Comparison of ENCODE assay signal across 15 cellular contexts in the genomic region with DNA sequence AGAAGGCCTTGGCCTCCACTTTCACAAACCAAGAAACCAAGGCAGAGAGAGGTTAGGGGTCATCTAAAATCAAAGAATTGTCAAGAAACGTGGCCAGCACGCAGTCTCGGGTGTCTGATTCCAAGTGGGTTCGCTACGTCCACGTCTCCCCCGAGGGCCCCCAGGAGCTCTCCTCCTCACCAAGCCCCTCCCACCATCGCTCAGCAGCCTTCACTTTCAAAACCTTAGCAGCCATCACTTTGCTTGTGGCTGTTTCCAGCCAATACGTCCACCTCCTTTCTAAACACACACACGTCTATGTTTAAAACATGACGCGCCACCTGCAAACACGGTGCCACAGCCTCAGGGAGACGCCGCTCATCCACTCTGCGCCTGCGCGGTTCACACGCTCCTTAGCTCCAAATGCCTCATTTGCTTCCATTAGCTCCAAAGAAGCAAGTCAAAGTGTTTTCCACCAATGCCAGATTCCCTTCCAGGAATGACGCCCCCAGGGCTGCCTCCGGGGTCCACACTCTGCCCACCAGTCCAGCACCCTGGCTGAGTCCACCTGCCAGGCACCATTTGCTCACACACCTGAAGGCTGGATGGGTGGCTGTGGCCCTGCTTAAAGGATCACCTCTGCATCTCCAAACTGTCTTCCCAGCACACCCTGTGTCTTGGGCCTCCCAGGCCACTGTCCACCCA. TPM values are rescaled to one million over a fixed set of nuclear protein-coding genes. Genes with fewer than 3 reads are reported as not detected.
A peak's percentile ranks its signal among the peaks of the same experiment; 100 is the strongest.
DNase-seq lines count a peak whose midpoint lies in the region; ATAC-seq and TF ChIP-seq lines count a peak whose summit lies in the region.
"Had no signal": no experiment of that assay in that cellular context is flagged by ENCODE, and none has a peak within 500 bp of the region (broad histone marks: within the 10 kb centered on the region; RNA-seq: fewer than 3 reads in every experiment).

No MANE protein-coding gene starts in this region.

- no peak overlapping the region for H3K4me2 ChIP-seq in OCI-LY7 (ENCODE audit: low read length)

- no peak for TF ChIP-seq CTCF in left ventricle myocardium inferior (IDR thresholded peaks at IDR 0.05; ENCODE audit: borderline replicate concordance)
- TF ChIP-seq CTCF in activated CD8-positive, alpha-beta T cell treated with anti-CD3 and anti-CD28 coated beads for 36 hours (IDR thresholded peaks at IDR 0.05) = no peak
- TF ChIP-seq CTCF in OCI-LY7 (conservative IDR thresholded peaks at IDR 0.05; ENCODE audit: low read length) = no peak

- DNase-seq in left ventricle myocardium inferior = no peak
- no peak for DNase-seq in left ventricle myocardium superior
- DNase-seq in activated CD8-positive, alpha-beta T cell treated with anti-CD3 and anti-CD28 coated beads for 36 hours = peak; percentile 57
- peak; percentile 50 to 66 (median 61) for DNase-seq in immature natural killer cell
- no peak for DNase-seq in stimulated activated naive B cell treated with anti-CD40 and anti-IgM and Interleukin-4, amounts not matched to agents 10 μg/mL and 1 μg/mL and 100 μg/mL, for 72 hours
- DNase-seq in SHP77 treated with DMSO at 0.1 percent for 48 hours (lab: John Stamatoyannopoulos, UW) = no peak
- DNase-seq in OCI-LY7 (ENCODE audit: low spot score) = no peak
- no peak for DNase-seq in NCI-H1417 treated with DMSO at 0.1 percent for 48 hours (lab: John Stamatoyannopoulos, UW)
- DNase-seq: BE2C; GF-D8; HCEC 1CT; stimulated activated CD4-positive, alpha-beta T cell treated with anti-CD3 and anti-CD28 coated beads, Interleukin-4, amount 100 ng/mL, for 24 hours had no signal

- no peak overlapping the region for H3K4me3 ChIP-seq in left ventricle myocardium inferior
- H3K4me3 ChIP-seq in OCI-LY7 (ENCODE audit: low read depth, low read length, poor library complexity, severe bottlenecking) = no peak overlapping the region

- H3K9me3 Mint-ChIP-seq in activated CD8-positive, alpha-beta T cell treated with anti-CD3 and anti-CD28 coated beads for 36 hours = peaks cover 11% of the 10 kb centered on the region
- H3K9me3 Mint-ChIP-seq in immature natural killer cell = peaks cover 0 to 4% (median 0%) of the 10 kb centered on the region in 6 donors
- peaks cover 5 to 8% of the 10 kb centered on the region in 2 donors for H3K9me3 Mint-ChIP-seq in stimulated activated naive B cell treated with anti-CD40 and anti-IgM and Interleukin-4, amounts not matched to agents 10 μg/mL and 1 μg/mL and 100 μg/mL, for 72 hours
- H3K9me3 Mint-ChIP-seq: mesothelial cell of epicardium had no signal

- H3K27ac Mint-ChIP-seq in activated CD8-positive, alpha-beta T cell treated with anti-CD3 and anti-CD28 coated beads for 36 hours = peak overlapping the region; percentile 91
- H3K27ac Mint-ChIP-seq in immature natural killer cell = peak overlapping the region; percentile 95 to 100 (median 98)
- H3K27ac Mint-ChIP-seq in stimulated activated naive B cell treated with anti-CD40 and anti-IgM and Interleukin-4, amounts not matched to agents 10 μg/mL and 1 μg/mL and 100 μg/mL, for 72 hours = peak overlapping the region; percentile 87
- H3K27ac Mint-ChIP-seq: mesothelial cell of epicardium had no signal

- H3K27me3 Mint-ChIP-seq in activated CD8-positive, alpha-beta T cell treated with anti-CD3 and anti-CD28 coated beads for 36 hours = no peaks in the 10 kb centered on the region
- peaks cover 50 to 69% (median 57%) of the 10 kb centered on the region in 3 donors for H3K27me3 Mint-ChIP-seq in immature natural killer cell (ENCODE audit: low read depth in 3 of 3)
- no peaks in the 10 kb centered on the region for H3K27me3 Mint-ChIP-seq in stimulated activated naive B cell treated with anti-CD40 and anti-IgM and Interleukin-4, amounts not matched to agents 10 μg/mL and 1 μg/mL and 100 μg/mL, for 72 hours

- POLR2A ChIA-PET in activated CD8-positive, alpha-beta T cell treated with anti-CD3 and anti-CD28 coated beads for 36 hours (lab: Charles Lee) = interaction anchor here (0.7 to 12.3 kb wide), 9 partner anchors 15 to 61 kb away, joined by 3 to 99 read pairs (median 3); no protein-coding TSS in a partner anchor
- POLR2A ChIA-PET in OCI-LY7 (lab: Charles Lee) = no interaction called here

- H3K9me3 ChIP-seq in left ventricle myocardium inferior (replicated peaks) = no peaks in the 10 kb centered on the region
- H3K9me3 ChIP-seq in OCI-LY7 (ENCODE audit: low read length) = no peaks in the 10 kb centered on the region
- H3K9me3 ChIP-seq: BE2C had no signal

- no peaks in the 10 kb centered on the region for H3K27me3 ChIP-seq in left ventricle myocardium inferior (ENCODE audit: low read depth)
- H3K27me3 ChIP-seq: BE2C had no signal

- intact Hi-C loops in left ventricle myocardium inferior (cut with micrococcal nuclease) (no loop called here), left ventricle myocardium superior (cut with micrococcal nuclease) (no loop called here), OCI-LY7 (cut with micrococcal nuclease; ENCODE audit: unreplicated experiment) (no loop called here)
- intact Hi-C loops in activated CD8-positive, alpha-beta T cell treated with anti-CD3 and anti-CD28 coated beads for 36 hours (cut with micrococcal nuclease) = loop anchor here (5.0 kb wide), 1 partner anchor 100 kb away; no protein-coding TSS in a partner anchor

- H3K4me3 Mint-ChIP-seq in activated CD8-positive, alpha-beta T cell treated with anti-CD3 and anti-CD28 coated beads for 36 hours = peak overlapping the region; percentile 40
- H3K4me3 Mint-ChIP-seq in immature natural killer cell = peak overlapping the region; percentile 97 to 100 (median 100)
- peak overlapping the region in 1 of 2 donors; percentile 2 for H3K4me3 Mint-ChIP-seq in stimulated activated naive B cell treated with anti-CD40 and anti-IgM and Interleukin-4, amounts not matched to agents 10 μg/mL and 1 μg/mL and 100 μg/mL, for 72 hours
- H3K4me3 Mint-ChIP-seq: mesothelial cell of epicardium had no signal

- CTCF ChIA-PET in activated CD8-positive, alpha-beta T cell treated with anti-CD3 and anti-CD28 coated beads for 36 hours (lab: Charles Lee) = interaction anchor here (0.9 to 4.0 kb wide), 5 partner anchors 17 to 99 kb away, joined by 3 to 15 read pairs (median 7); no protein-coding TSS in a partner anchor
- CTCF ChIA-PET in OCI-LY7 (lab: Charles Lee; ENCODE audit: unreplicated experiment) = no interaction called here

- no peak overlapping the region for H2AFZ ChIP-seq in OCI-LY7 (ENCODE audit: low read length)

- H4K20me1 ChIP-seq in OCI-LY7 (ENCODE audit: insufficient read depth, low read length) = peaks cover 8% of the 10 kb centered on the region; the same call in 1 of the 2 replicates

- H3K36me3 Mint-ChIP-seq in activated CD8-positive, alpha-beta T cell treated with anti-CD3 and anti-CD28 coated beads for 36 hours (ENCODE audit: low read depth) = peaks cover 35% of the 10 kb centered on the region
- H3K36me3 Mint-ChIP-seq in immature natural killer cell = peaks cover 18 to 24% (median 19%) of the 10 kb centered on the region in 3 donors
- H3K36me3 Mint-ChIP-seq in stimulated activated naive B cell treated with anti-CD40 and anti-IgM and Interleukin-4, amounts not matched to agents 10 μg/mL and 1 μg/mL and 100 μg/mL, for 72 hours = peaks cover 11 to 32% of the 10 kb centered on the region in 2 donors
- H3K36me3 Mint-ChIP-seq: mesothelial cell of epicardium had no signal

- no peaks in the 10 kb centered on the region for H3K79me2 ChIP-seq in OCI-LY7 (ENCODE audit: insufficient read depth, low read depth, low read length)

- ATAC-seq in left ventricle myocardium superior = no peak
- ATAC-seq in activated CD8-positive, alpha-beta T cell treated with anti-CD3 and anti-CD28 coated beads for 36 hours = no peak
- ATAC-seq in stimulated activated naive B cell treated with anti-CD40 and anti-IgM and Interleukin-4, amounts not matched to agents 10 μg/mL and 1 μg/mL and 100 μg/mL, for 72 hours (replicated peaks) = no peak

- H3K27ac ChIP-seq in left ventricle myocardium inferior (replicated peaks) (peak overlapping the region; percentile 83), OCI-LY7 (ENCODE audit: low read depth, low read length, poor library complexity, severe bottlenecking) (no peak overlapping the region)

- no peaks in the 10 kb centered on the region for H3K9me2 ChIP-seq in OCI-LY7 (ENCODE audit: insufficient read depth, low read length)

- peaks cover 69% of the 10 kb centered on the region for H3K4me1 Mint-ChIP-seq in activated CD8-positive, alpha-beta T cell treated with anti-CD3 and anti-CD28 coated beads for 36 hours (ENCODE audit: low read depth)
- H3K4me1 Mint-ChIP-seq in immature natural killer cell = peaks cover 90 to 92% of the 10 kb centered on the region in 2 donors
- peaks cover 67 to 94% of the 10 kb centered on the region in 2 donors for H3K4me1 Mint-ChIP-seq in stimulated activated naive B cell treated with anti-CD40 and anti-IgM and Interleukin-4, amounts not matched to agents 10 μg/mL and 1 μg/mL and 100 μg/mL, for 72 hours

- peaks cover 71% of the 10 kb centered on the region for H3K4me1 ChIP-seq in left ventricle myocardium inferior
- H3K4me1 ChIP-seq in OCI-LY7 (ENCODE audit: insufficient read depth, low read length, poor library complexity, severe bottlenecking) = peaks cover 39% of the 10 kb centered on the region

- H3K36me3 ChIP-seq in left ventricle myocardium inferior = no peaks in the 10 kb centered on the region
- H3K36me3 ChIP-seq in OCI-LY7 (ENCODE audit: insufficient read depth, low read length) = no peaks in the 10 kb centered on the region
- H3K36me3 ChIP-seq: BE2C had no signal

- BruUV-seq in OCI-LY7 (replicated peaks; lab: Mats Ljungman, UMichigan) = no TSS peak

RNA-seq across cellular contexts. Expression of a gene that starts 5.5 kb away (rescaled TPM):
- total RNA-seq in left ventricle myocardium inferior = 9.5 TPM
- 12.3 TPM for total RNA-seq in left ventricle myocardium superior
- total RNA-seq in activated CD8-positive, alpha-beta T cell treated with anti-CD3 and anti-CD28 coated beads for 36 hours = 10 to 100 TPM; 28.9 to 32.3 TPM
- 100 to 1,000 TPM in 1 of 3 donors, 10 to 100 TPM in 2; 37.4 to 153 (median 64.8) TPM for polyA plus RNA-seq in immature natural killer cell
- 3.6 and 4.4 TPM in 2 replicates for total RNA-seq in OCI-LY7 (2014; rRNA removed; shearing (Covaris generic))
- 15.0 and 17.9 TPM in 2 replicates for total RNA-seq in OCI-LY7 (2022)

RNA-seq across cellular contexts. Expression of a gene that starts 52.1 kb away (rescaled TPM):
- total RNA-seq in left ventricle myocardium inferior (not detected), left ventricle myocardium superior (not detected), OCI-LY7 (2022) (not detected in 2 replicates)
- not detected for total RNA-seq in activated CD8-positive, alpha-beta T cell treated with anti-CD3 and anti-CD28 coated beads for 36 hours
- 1 to 10 TPM in 1 of 3 donors, under 1 TPM in 2; 0.40 to 1.0 (median 0.44) TPM for polyA plus RNA-seq in immature natural killer cell
- total RNA-seq in OCI-LY7 (2014; rRNA removed; shearing (Covaris generic)) = not detected in 2 replicates
- total RNA-seq: cerebellum, mesothelial cell of epicardium had no signal
- polyA plus RNA-seq: esophagus had no signal

Comparison
In these comparisons a context has a peak if more than half of its experiments do, and no peak if none do; other contexts are left out.
1. DNase-seq: peak in activated CD8-positive, alpha-beta T cell treated with anti-CD3 and anti-CD28 coated beads for 36 hours (single experiment) and immature natural killer cell (3 of 3); none in left ventricle myocardium inferior (single experiment), left ventricle myocardium superior (single experiment), stimulated activated naive B cell treated with anti-CD40 and anti-IgM and Interleukin-4, amounts not matched to agents 10 μg/mL and 1 μg/mL and 100 μg/mL, for 72 hours (single experiment), SHP77 treated with DMSO at 0.1 percent for 48 hours (single experiment), OCI-LY7 (single experiment) and NCI-H1417 treated with DMSO at 0.1 percent for 48 hours (single experiment).
2. Peak in every context shown above with its lines, with median percentiles within 50 percentile points of each other: H3K27ac Mint-ChIP-seq.